ENCODE assay signal across 1 cellular context in the genomic region with DNA sequence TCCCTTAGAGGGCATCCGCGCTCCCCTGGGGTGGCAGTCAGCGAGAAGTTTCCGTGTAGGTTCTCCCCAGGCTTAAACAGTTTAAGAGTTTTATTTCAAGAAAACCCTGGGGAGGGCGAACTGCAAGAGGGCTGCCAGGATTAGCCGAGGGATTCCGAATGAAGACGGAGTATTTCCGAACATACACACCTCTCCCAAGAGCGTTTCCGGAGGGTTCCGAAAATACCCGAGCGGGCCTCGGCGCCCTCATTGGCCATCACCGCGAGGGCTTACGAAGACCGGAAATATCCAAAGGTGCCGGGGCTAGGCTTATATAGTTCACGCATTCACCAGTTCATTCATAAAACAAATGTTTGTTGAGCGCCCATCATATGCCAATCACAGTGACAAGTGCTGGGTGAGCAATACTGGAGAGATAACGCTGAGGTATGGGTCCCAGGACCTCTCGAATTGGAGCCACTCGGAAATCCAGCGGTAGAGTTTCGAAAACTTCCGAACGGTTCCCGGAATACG.
TF ChIP-seq lines count a peak whose summit lies in the region.

No MANE protein-coding gene starts in this region.

TF ChIP-seq in H1, 55 proteins besides CTCF, POLR2A, EP300 and RAD21:
- peak; percentile 90; the same call in 1 of the 2 replicates for TF ChIP-seq SP4 (IDR thresholded peaks at IDR 0.05; ENCODE audit: low read length)
- peak; percentile 5; the same call in 1 of the 2 replicates for TF ChIP-seq PHF8 (conservative IDR thresholded peaks at IDR 0.05; ENCODE audit: low read depth, low read length)
- TF ChIP-seq, protein P1, sequence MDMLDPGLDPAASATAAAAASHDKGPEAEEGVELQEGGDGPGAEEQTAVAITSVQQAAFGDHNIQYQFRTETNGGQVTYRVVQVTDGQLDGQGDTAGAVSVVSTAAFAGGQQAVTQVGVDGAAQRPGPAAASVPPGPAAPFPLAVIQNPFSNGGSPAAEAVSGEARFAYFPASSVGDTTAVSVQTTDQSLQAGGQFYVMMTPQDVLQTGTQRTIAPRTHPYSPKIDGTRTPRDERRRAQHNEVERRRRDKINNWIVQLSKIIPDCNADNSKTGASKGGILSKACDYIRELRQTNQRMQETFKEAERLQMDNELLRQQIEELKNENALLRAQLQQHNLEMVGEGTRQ (IDR thresholded peaks at IDR 0.05; ENCODE audit: low read length), result no peak
- TF ChIP-seq SP1 (IDR thresholded peaks at IDR 0.05; ENCODE audit: low read depth, low read length), result no peak
